1 cellular context compared by ENCODE assay signal in genomic region chr11:65487467-65488272, GRCh38.
A peak's percentile ranks its signal among the peaks of the same experiment; 100 is the strongest.
TF ChIP-seq lines count a peak whose summit lies in the region.

No MANE protein-coding gene starts in this region.

TF ChIP-seq in HepG2, 621 proteins besides CTCF, POLR2A, EP300 and RAD21 (continued from another document and continues in another):
- TF ChIP-seq ZNF512B (CRISPR knock-in tag; IDR thresholded peaks at IDR 0.05; ENCODE audit: borderline replicate concordance) (no peak), RBM22 (optimal IDR thresholded peaks at IDR 0.05; ENCODE audit: low read length) (peak; percentile 82), ZNF12 (CRISPR knock-in tag; IDR thresholded peaks at IDR 0.05) (peak; percentile 6; the same call in 1 of the 2 replicates), HOMEZ (CRISPR knock-in tag; IDR thresholded peaks at IDR 0.05; ENCODE audit: low read depth) (0 out of 2 replicates have a peak, but pooled peaks have one; percentile 46), BORCS8-MEF2B (CRISPR knock-in tag; IDR thresholded peaks at IDR 0.05) (0 out of 2 replicates have a peak, but pooled peaks have one; percentile 46), TIGD3 (CRISPR knock-in tag; IDR thresholded peaks at IDR 0.05; ENCODE audit: borderline replicate concordance) (no peak), RCOR2 (CRISPR knock-in tag; IDR thresholded peaks at IDR 0.05) (peak; percentile 57; the same call in 1 of the 2 replicates), MYNN (CRISPR knock-in tag; IDR thresholded peaks at IDR 0.05; ENCODE audit: low read depth) (peak; percentile 91; the same call in 1 of the 2 replicates), PCBP1 (IDR thresholded peaks at IDR 0.05; ENCODE audit: borderline replicate concordance, low read depth, low read length) (no peak), NCOA2 (CRISPR knock-in tag; IDR thresholded peaks at IDR 0.05) (peak; percentile 74), ZNF292 (CRISPR knock-in tag; IDR thresholded peaks at IDR 0.05; ENCODE audit: borderline replicate concordance, low read depth) (peak; percentile 72; the same call in 1 of the 2 replicates), DRAP1 (CRISPR knock-in tag; IDR thresholded peaks at IDR 0.05) (peak; percentile 36; the same call in 1 of the 2 replicates), POLR2G (IDR thresholded peaks at IDR 0.05; ENCODE audit: low read depth, low read length) (peak; percentile 65), HMG20B (CRISPR knock-in tag; conservative IDR thresholded peaks at IDR 0.05) (no peak), SMAD3 (CRISPR knock-in tag; IDR thresholded peaks at IDR 0.05) (no peak), MTA1 (CRISPR knock-in tag; IDR thresholded peaks at IDR 0.05; ENCODE audit: borderline replicate concordance) (0 out of 2 replicates have a peak, but pooled peaks have one; percentile 68), KMT2A (CRISPR knock-in tag; IDR thresholded peaks at IDR 0.05) (0 out of 2 replicates have a peak, but pooled peaks have one; percentile 23), ARNTL (CRISPR knock-in tag; IDR thresholded peaks at IDR 0.05) (peak; percentile 97), ZNF572 (CRISPR knock-in tag; IDR thresholded peaks at IDR 0.05) (0 out of 2 replicates have a peak, but pooled peaks have one; percentile 16), TCF12 (IDR thresholded peaks at IDR 0.05) (no peak), TCF12 (CRISPR knock-in tag; IDR thresholded peaks at IDR 0.05) (no peak; the same call in 1 of the 2 replicates), MYC (CRISPR knock-in tag; IDR thresholded peaks at IDR 0.05; ENCODE audit: borderline replicate concordance) (peak; percentile 58; the same call in 1 of the 2 replicates), KDM5A (IDR thresholded peaks at IDR 0.05; ENCODE audit: borderline replicate concordance, low read length) (0 out of 2 replicates have a peak, but pooled peaks have one; percentile 18), HNF1B (CRISPR knock-in tag; IDR thresholded peaks at IDR 0.05) (0 out of 2 replicates have a peak, but pooled peaks have one; percentile 40), ETV5 (CRISPR knock-in tag; IDR thresholded peaks at IDR 0.05; ENCODE audit: borderline replicate concordance) (peak; percentile 27; the same call in 1 of the 2 replicates), UBTF (CRISPR knock-in tag; IDR thresholded peaks at IDR 0.05) (peak; percentile 50; the same call in 1 of the 2 replicates), SMC3 (IDR thresholded peaks at IDR 0.05; ENCODE audit: low read length) (peak; percentile 6), SMAD9 (CRISPR knock-in tag; IDR thresholded peaks at IDR 0.05) (0 out of 2 replicates have a peak, but pooled peaks have one; percentile 62), MED1 (CRISPR knock-in tag; IDR thresholded peaks at IDR 0.05) (peak; percentile 75), ZNF264 (CRISPR knock-in tag; IDR thresholded peaks at IDR 0.05) (peak; percentile 8; the same call in 1 of the 2 replicates), HDAC1 (CRISPR knock-in tag; IDR thresholded peaks at IDR 0.05) (peak; percentile 81), MED8 (CRISPR knock-in tag; IDR thresholded peaks at IDR 0.05; ENCODE audit: insufficient replicate concordance) (peak; percentile 37), SOX5 (CRISPR knock-in tag; IDR thresholded peaks at IDR 0.05; ENCODE audit: borderline replicate concordance) (peak; percentile 67; the same call in 1 of the 2 replicates), ZNF687 (CRISPR knock-in tag; IDR thresholded peaks at IDR 0.05) (peak; percentile 91), FOXK2 (IDR thresholded peaks at IDR 0.05) (peak; percentile 82)
